Comparison of ENCODE assay signal across 8 cellular contexts in genomic region chr12:121776190-121777098, GRCh38. TPM values are rescaled to one million over a fixed set of nuclear protein-coding genes. Genes with fewer than 3 reads are reported as not detected.
DNase-seq lines count a peak whose midpoint lies in the region; ATAC-seq lines count a peak whose summit lies in the region.

No MANE protein-coding gene starts in this region.

- H3K4me3 Mint-ChIP-seq in effector memory CD8-positive, alpha-beta T cell, result peak overlapping the region in 1 of 2 donors; percentile 36
- H3K4me3 Mint-ChIP-seq in stimulated activated effector memory CD8-positive, alpha-beta T cell treated with anti-CD3 and anti-CD28 coated beads, Interleukin-12 subunit alpha, Interleukin-12 subunit beta, amount 100 ng/mL, for 72 hours, result no peak overlapping the region

- H3K27me3 Mint-ChIP-seq in effector memory CD8-positive, alpha-beta T cell, result no peaks in the 10 kb centered on the region

- peaks cover 80% of the 10 kb centered on the region for H3K36me3 Mint-ChIP-seq in effector memory CD8-positive, alpha-beta T cell (ENCODE audit: insufficient read depth)
- H3K36me3 Mint-ChIP-seq in stimulated activated effector memory CD8-positive, alpha-beta T cell treated with anti-CD3 and anti-CD28 coated beads, Interleukin-12 subunit alpha, Interleukin-12 subunit beta, amount 100 ng/mL, for 72 hours, result peaks cover 78% of the 10 kb centered on the region

- ATAC-seq in GM21360 (IDR thresholded peaks at IDR 0.05; ENCODE audit: unreplicated experiment) (peak; percentile 50), HG02610 (IDR thresholded peaks at IDR 0.05; ENCODE audit: unreplicated experiment) (no peak)
- peak; percentile 76 for ATAC-seq in effector memory CD8-positive, alpha-beta T cell (replicated peaks)
- ATAC-seq in stimulated activated effector memory CD8-positive, alpha-beta T cell treated with anti-CD3 and anti-CD28 coated beads, Interleukin-12 subunit alpha, Interleukin-12 subunit beta, amount 100 ng/mL, for 72 hours, result peak; percentile 79

- peaks cover 8 to 10% of the 10 kb centered on the region in 2 donors for H3K4me1 Mint-ChIP-seq in effector memory CD8-positive, alpha-beta T cell (ENCODE audit: low read depth in 2 of 2)
- peaks cover 29% of the 10 kb centered on the region for H3K4me1 Mint-ChIP-seq in stimulated activated effector memory CD8-positive, alpha-beta T cell treated with anti-CD3 and anti-CD28 coated beads, Interleukin-12 subunit alpha, Interleukin-12 subunit beta, amount 100 ng/mL, for 72 hours

- no peaks in the 10 kb centered on the region for H3K9me3 Mint-ChIP-seq in effector memory CD8-positive, alpha-beta T cell
- H3K9me3 Mint-ChIP-seq in stimulated activated effector memory CD8-positive, alpha-beta T cell treated with anti-CD3 and anti-CD28 coated beads, Interleukin-12 subunit alpha, Interleukin-12 subunit beta, amount 100 ng/mL, for 72 hours, result no peaks in the 10 kb centered on the region

- peak overlapping the region; percentile 77 to 82 for H3K27ac Mint-ChIP-seq in effector memory CD8-positive, alpha-beta T cell
- H3K27ac Mint-ChIP-seq in stimulated activated effector memory CD8-positive, alpha-beta T cell treated with anti-CD3 and anti-CD28 coated beads, Interleukin-12 subunit alpha, Interleukin-12 subunit beta, amount 100 ng/mL, for 72 hours, result peak overlapping the region; percentile 80

- DNase-seq in C1 segment of cervical spinal cord (lab: John Stamatoyannopoulos, UW) (peak in 8 of 14 donors; percentile 9 to 68 (median 24)), NCI-H774 (lab: John Stamatoyannopoulos, UW) (peak; percentile 56), myocyte (ENCODE audit: low read depth) (peak; percentile 64)
- DNase-seq in activated CD8-positive, alpha-beta memory T cell treated with anti-CD3 and anti-CD28 coated beads for 24 hours, result peak; percentile 99
- DNase-seq in effector memory CD8-positive, alpha-beta T cell, result peak; percentile 90 to 93 (median 93)
- peak; percentile 96 to 97 for DNase-seq in stimulated activated effector memory CD8-positive, alpha-beta T cell treated with anti-CD3 and anti-CD28 coated beads, Interleukin-12 subunit alpha, Interleukin-12 subunit beta, amount 100 ng/mL, for 72 hours (ENCODE audit: low spot score in 2 of 2)

RNA-seq across cellular contexts. Expression of gene RHOF, which starts 17.0 kb away (rescaled TPM):
- total RNA-seq in myocyte, result 2.3 and 2.4 TPM in 2 replicates
- polyA plus RNA-seq in myocyte (2012), result 2.7 TPM

RNA-seq across cellular contexts. Expression of gene SETD1B, which starts 27.4 kb away (rescaled TPM):
- 3.9 and 4.0 TPM in 2 replicates for total RNA-seq in myocyte
- polyA plus RNA-seq in myocyte (2012), result 7.4 TPM

Comparison
In these comparisons a context has a peak if more than half of its experiments do, and no peak if none do; other contexts are left out.
1. DNase-seq: peak in every context shown above with its lines; median percentile 99 in activated CD8-positive, alpha-beta memory T cell treated with anti-CD3 and anti-CD28 coated beads for 24 hours; 96 in stimulated activated effector memory CD8-positive, alpha-beta T cell treated with anti-CD3 and anti-CD28 coated beads, Interleukin-12 subunit alpha, Interleukin-12 subunit beta, amount 100 ng/mL, for 72 hours; 93 in effector memory CD8-positive, alpha-beta T cell; 64 in myocyte; 56 in NCI-H774; 24 in C1 segment of cervical spinal cord.